Comparison of ENCODE assay signal across 20 cellular contexts in the genomic region with DNA sequence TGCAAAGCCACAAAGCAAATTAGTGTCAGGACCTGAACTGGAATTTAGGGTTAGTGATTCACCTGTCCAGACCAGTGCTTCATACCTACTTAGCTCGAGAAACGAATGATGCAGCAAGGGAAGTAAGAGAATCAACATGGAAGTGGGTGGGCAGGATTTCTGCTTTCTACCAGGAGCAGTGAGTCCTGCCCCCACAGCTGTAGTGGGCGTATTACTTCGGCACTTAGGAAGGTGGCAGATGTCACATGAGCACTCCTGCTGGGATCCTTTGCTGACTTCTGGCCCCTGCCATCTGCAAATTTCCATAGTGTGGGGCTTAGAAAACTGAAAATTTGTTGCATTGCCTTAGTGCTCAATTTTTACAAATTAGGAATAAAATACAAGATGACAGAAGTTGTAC. TPM values are rescaled to one million over a fixed set of nuclear protein-coding genes. Genes with fewer than 3 reads are reported as not detected.
A peak's percentile ranks its signal among the peaks of the same experiment; 100 is the strongest.
DNase-seq lines count a peak whose midpoint lies in the region; TF ChIP-seq lines count a peak whose summit lies in the region.
"Had no signal": no experiment of that assay in that cellular context is flagged by ENCODE, and none has a peak within 500 bp of the region (broad histone marks: within the 10 kb centered on the region; RNA-seq: fewer than 3 reads in every experiment).

No MANE protein-coding gene starts in this region.

- no peaks in the 10 kb centered on the region for H3K27me3 ChIP-seq in SJCRH30
- no peaks in the 10 kb centered on the region for H3K27me3 ChIP-seq in hepatocyte
- H3K27me3 ChIP-seq: BLaER1 had no signal

- H3K9me3 ChIP-seq in SJCRH30 (replicated peaks) (no peaks in the 10 kb centered on the region), hepatocyte (ENCODE audit: low read depth) (no peaks in the 10 kb centered on the region)
- H3K9me3 ChIP-seq: A549 had no signal

- H3K27ac ChIP-seq in SJCRH30 (no peak overlapping the region), hepatocyte (no peak overlapping the region)
- H3K27ac ChIP-seq: A549, BLaER1, RWPE1 had no signal

- H3K4me3 ChIP-seq in SJCRH30 (no peak overlapping the region), hepatocyte (no peak overlapping the region)
- H3K4me3 ChIP-seq: A549, BLaER1 had no signal

- H3K79me2 ChIP-seq in hepatocyte = no peaks in the 10 kb centered on the region

- H3K4me1 ChIP-seq in SJCRH30 (no peaks in the 10 kb centered on the region), hepatocyte (ENCODE audit: insufficient read depth) (no peaks in the 10 kb centered on the region)
- H3K4me1 ChIP-seq: A549 had no signal

- H3K36me3 ChIP-seq in SJCRH30 (no peaks in the 10 kb centered on the region), hepatocyte (replicated peaks; ENCODE audit: insufficient read depth, low read depth) (no peaks in the 10 kb centered on the region)
- H3K36me3 ChIP-seq: BLaER1 had no signal

- H3K9me2 ChIP-seq in hepatocyte (replicated peaks; ENCODE audit: insufficient read depth) = no peaks in the 10 kb centered on the region

- 64% methylated on average over 4 of the region's 4 CpGs for WGBS in hepatocyte (ENCODE audit: low lambda C conversion rate, missing lambda C conversion rate)

- H3K4me2 ChIP-seq in hepatocyte = no peak overlapping the region
- H3K4me2 ChIP-seq: A549, BLaER1 had no signal

- no peaks in the 10 kb centered on the region for H4K20me1 ChIP-seq in hepatocyte (ENCODE audit: insufficient read depth, poor library complexity, severe bottlenecking)
- H4K20me1 ChIP-seq: BLaER1 had no signal

- DNase-seq in DMS 273 (lab: John Stamatoyannopoulos, UW; ENCODE audit: unreplicated experiment) = peak; percentile 90
- DNase-seq in NCI-H2171 (lab: John Stamatoyannopoulos, UW) = peak; percentile 74
- DNase-seq in SJCRH30 = peak; percentile 7 to 37
- DNase-seq in iPS-NIHi7 (ENCODE audit: extremely low spot score) = peak; percentile 41
- no peak for DNase-seq in hepatocyte (ENCODE audit: low spot score)
- no peak for DNase-seq in AG08395 (ENCODE audit: low spot score)
- DNase-seq in foreskin melanocyte = no peak
- DNase-seq: CD8-positive, alpha-beta T cell; DMS79 treated with DMSO at 0.1 percent for 48 hours; GOT3; MM.1S; NCI-H1092 treated with DMSO at 0.1 percent for 48 hours; NCI-H1694; NCI-H446; PC-3; SIG-M5 had no signal

- H2AFZ ChIP-seq in hepatocyte = no peak overlapping the region

- no peak for TF ChIP-seq CTCF in hepatocyte (IDR thresholded peaks at IDR 0.05; ENCODE audit: poor library complexity)

RNA-seq across cellular contexts. Expression of a gene that starts 31.2 kb away (rescaled TPM):
- 20.0 and 23.4 TPM in 2 replicates for total RNA-seq in SJCRH30 (2014; rRNA removed; shearing (Covaris generic))
- total RNA-seq in hepatocyte = 0.36 and 0.37 TPM in 2 replicates
- polyA plus RNA-seq in hepatocyte = 0.36 and 0.39 TPM in 2 replicates
- total RNA-seq: CD8-positive, alpha-beta T cell; LHCN-M2; PC-3 had no signal

Comparison
In these comparisons a context has a peak if more than half of its experiments do, and no peak if none do; other contexts are left out.
1. DNase-seq: peak in DMS 273 (single experiment), NCI-H2171 (single experiment), SJCRH30 (2 of 2) and iPS-NIHi7 (single experiment); none in hepatocyte (single experiment), AG08395 (single experiment) and foreskin melanocyte (single experiment).
2. RNA of a gene that starts 31.2 kb away (total RNA-seq): 20.0 to 23.4 TPM in SJCRH30; 0.36 to 0.37 TPM in hepatocyte; every median in the first group is over 10 times any median in the second.